In genomic region chr10:116864436-116864835, GRCh38 we compare ENCODE assay signal across 27 cellular contexts. TPM values are rescaled to one million over a fixed set of nuclear protein-coding genes. Genes with fewer than 3 reads are reported as not detected.
"Had no signal": no experiment of that assay in that cellular context is flagged by ENCODE, and none has a peak within 500 bp of the region (broad histone marks: within the 10 kb centered on the region; RNA-seq: fewer than 3 reads in every experiment).

No MANE protein-coding gene starts in this region.

- ATAC-seq: stimulated activated effector memory CD8-positive, alpha-beta T cell treated with anti-CD3 and anti-CD28 coated beads, Interleukin-12 subunit alpha, Interleukin-12 subunit beta, amount 100 ng/mL, for 72 hours; stimulated activated memory B cell treated with anti-CD40 and anti-IgM and Interleukin-4, amounts not matched to agents 10 μg/mL and 1 μg/mL and 100 μg/mL, for 72 hours; stimulated activated naive B cell treated with anti-CD40 and anti-IgM and Interleukin-4, amounts not matched to agents 10 μg/mL and 1 μg/mL and 100 μg/mL, for 72 hours; stimulated activated naive CD8-positive, alpha-beta T cell treated with anti-CD3 and anti-CD28 coated beads, Interleukin-15, amount 100 ng/mL, for 72 hours; stimulated activated naive CD8-positive, alpha-beta T cell treated with anti-CD3 and anti-CD28 coated beads, Interleukin-15, Interleukin-2, amounts not matched to agents 100 U/mL and 50 U/mL, for 24 hours; upper lobe of right lung had no signal

- H3K27me3 ChIP-seq: stomach, suprapubic skin, testis, thyroid gland, tibial artery, tibial nerve, transverse colon, upper lobe of left lung, upper lobe of right lung, uterus, vagina had no signal

- FAIRE-seq: urothelium cell line had no signal

- H3K4me1 ChIP-seq: stomach, testis, thyroid gland, tibial artery, tibial nerve, transverse colon, upper lobe of left lung, upper lobe of right lung, uterus, vagina had no signal

- DNase-seq: stimulated activated CD4-positive, alpha-beta T cell treated with anti-CD3 and anti-CD28 coated beads, Interleukin-2, amount 100 ng/mL, for 48 hours; stimulated activated CD4-positive, alpha-beta T cell treated with anti-CD3 and anti-CD28 coated beads, Interleukin-4, amount 100 ng/mL, for 1 hour; stimulated activated CD4-positive, alpha-beta T cell treated with anti-CD3 and anti-CD28 coated beads, Interleukin-4, amount 100 ng/mL, for 24 hours; stimulated activated CD4-positive, alpha-beta T cell treated with anti-CD3 and anti-CD28 coated beads, Interleukin-4, amount 100 ng/mL, for 4 hours; stimulated activated CD8-positive, alpha-beta memory T cell treated with anti-CD3 and anti-CD28 coated beads, Interleukin-4, amount 100 ng/mL, for 48 hours; stimulated activated naive B cell treated with anti-CD40 and anti-IgM and Interleukin-4, amounts not matched to agents 10 μg/mL and 1 μg/mL and 100 μg/mL, for 72 hours; stimulated activated naive CD4-positive, alpha-beta T cell; stimulated activated naive CD4-positive, alpha-beta T cell treated with Interleukin-2 at 50 U/mL for 16 hours; stimulated activated naive CD8-positive, alpha-beta T cell treated with anti-CD3 and anti-CD28 coated beads, Interleukin-15, amount 100 ng/mL, for 72 hours; stimulated activated naive CD8-positive, alpha-beta T cell treated with anti-CD3 and anti-CD28 coated beads, Interleukin-15, Interleukin-2, amounts not matched to agents 100 U/mL and 50 U/mL, for 24 hours; stomach; substantia nigra; testis; thyroid gland; tibial artery; transverse colon; trophoblast cell; upper lobe of left lung; upper lobe of right lung; uterus had no signal

- H3K9me3 ChIP-seq: stomach, suprapubic skin, testis, thoracic aorta, thyroid gland, tibial artery, tibial nerve, transverse colon, upper lobe of left lung, upper lobe of right lung, uterus, vagina had no signal

- H3K27ac ChIP-seq: stomach, suprapubic skin, testis, thoracic aorta, thyroid gland, tibial artery, tibial nerve, transverse colon, upper lobe of left lung, upper lobe of right lung, uterus, vagina had no signal

- H3K36me3 ChIP-seq: stomach, suprapubic skin, thoracic aorta, thyroid gland, tibial artery, tibial nerve, transverse colon, upper lobe of left lung, upper lobe of right lung, uterus, vagina had no signal

- H3K4me3 ChIP-seq: stomach, suprapubic skin, testis, thoracic aorta, thyroid gland, tibial artery, tibial nerve, transverse colon, upper lobe of left lung, upper lobe of right lung, uterus, vagina had no signal

RNA-seq across cellular contexts. Expression of gene ENO4, which starts 15.1 kb away (rescaled TPM):
- total RNA-seq: upper lobe of right lung, vagina had no signal
